1 cellular context compared by ENCODE assay signal in genomic region chr19:2216361-2217225, GRCh38.
TF ChIP-seq lines count a peak whose summit lies in the region.

No MANE protein-coding gene starts in this region.

TF ChIP-seq in GM12878, 131 proteins besides CTCF, POLR2A, EP300 and RAD21:
- TF ChIP-seq PAX5 (IDR thresholded peaks at IDR 0.05; ENCODE audit: borderline replicate concordance, low read depth, low read length), result no peak
- TF ChIP-seq MEF2B (IDR thresholded peaks at IDR 0.05; ENCODE audit: partially characterized antibody, poor library complexity, severe bottlenecking), result no peak
- TF ChIP-seq, protein P1, sequence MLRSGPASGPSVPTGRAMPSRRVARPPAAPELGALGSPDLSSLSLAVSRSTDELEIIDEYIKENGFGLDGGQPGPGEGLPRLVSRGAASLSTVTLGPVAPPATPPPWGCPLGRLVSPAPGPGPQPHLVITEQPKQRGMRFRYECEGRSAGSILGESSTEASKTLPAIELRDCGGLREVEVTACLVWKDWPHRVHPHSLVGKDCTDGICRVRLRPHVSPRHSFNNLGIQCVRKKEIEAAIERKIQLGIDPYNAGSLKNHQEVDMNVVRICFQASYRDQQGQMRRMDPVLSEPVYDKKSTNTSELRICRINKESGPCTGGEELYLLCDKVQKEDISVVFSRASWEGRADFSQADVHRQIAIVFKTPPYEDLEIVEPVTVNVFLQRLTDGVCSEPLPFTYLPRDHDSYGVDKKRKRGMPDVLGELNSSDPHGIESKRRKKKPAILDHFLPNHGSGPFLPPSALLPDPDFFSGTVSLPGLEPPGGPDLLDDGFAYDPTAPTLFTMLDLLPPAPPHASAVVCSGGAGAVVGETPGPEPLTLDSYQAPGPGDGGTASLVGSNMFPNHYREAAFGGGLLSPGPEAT (IDR thresholded peaks at IDR 0.05; ENCODE audit: low read depth), result no peak
- TF ChIP-seq SUZ12 (IDR thresholded peaks at IDR 0.05; ENCODE audit: unreplicated experiment), result no peak
- TF ChIP-seq KDM1A (IDR thresholded peaks at IDR 0.05; ENCODE audit: borderline replicate concordance), result no peak
- TF ChIP-seq KAT2A (conservative IDR thresholded peaks at IDR 0.05; ENCODE audit: control insufficient read depth, low read depth, low read length), result no peak
- TF ChIP-seq, protein P2, sequence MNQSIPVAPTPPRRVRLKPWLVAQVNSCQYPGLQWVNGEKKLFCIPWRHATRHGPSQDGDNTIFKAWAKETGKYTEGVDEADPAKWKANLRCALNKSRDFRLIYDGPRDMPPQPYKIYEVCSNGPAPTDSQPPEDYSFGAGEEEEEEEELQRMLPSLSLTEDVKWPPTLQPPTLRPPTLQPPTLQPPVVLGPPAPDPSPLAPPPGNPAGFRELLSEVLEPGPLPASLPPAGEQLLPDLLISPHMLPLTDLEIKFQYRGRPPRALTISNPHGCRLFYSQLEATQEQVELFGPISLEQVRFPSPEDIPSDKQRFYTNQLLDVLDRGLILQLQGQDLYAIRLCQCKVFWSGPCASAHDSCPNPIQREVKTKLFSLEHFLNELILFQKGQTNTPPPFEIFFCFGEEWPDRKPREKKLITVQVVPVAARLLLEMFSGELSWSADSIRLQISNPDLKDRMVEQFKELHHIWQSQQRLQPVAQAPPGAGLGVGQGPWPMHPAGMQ (IDR thresholded peaks at IDR 0.05; ENCODE audit: borderline replicate concordance), result no peak
- no peak for TF ChIP-seq SMAD1 (IDR thresholded peaks at IDR 0.05; ENCODE audit: low read depth, partially characterized antibody)
- TF ChIP-seq, protein P3, sequence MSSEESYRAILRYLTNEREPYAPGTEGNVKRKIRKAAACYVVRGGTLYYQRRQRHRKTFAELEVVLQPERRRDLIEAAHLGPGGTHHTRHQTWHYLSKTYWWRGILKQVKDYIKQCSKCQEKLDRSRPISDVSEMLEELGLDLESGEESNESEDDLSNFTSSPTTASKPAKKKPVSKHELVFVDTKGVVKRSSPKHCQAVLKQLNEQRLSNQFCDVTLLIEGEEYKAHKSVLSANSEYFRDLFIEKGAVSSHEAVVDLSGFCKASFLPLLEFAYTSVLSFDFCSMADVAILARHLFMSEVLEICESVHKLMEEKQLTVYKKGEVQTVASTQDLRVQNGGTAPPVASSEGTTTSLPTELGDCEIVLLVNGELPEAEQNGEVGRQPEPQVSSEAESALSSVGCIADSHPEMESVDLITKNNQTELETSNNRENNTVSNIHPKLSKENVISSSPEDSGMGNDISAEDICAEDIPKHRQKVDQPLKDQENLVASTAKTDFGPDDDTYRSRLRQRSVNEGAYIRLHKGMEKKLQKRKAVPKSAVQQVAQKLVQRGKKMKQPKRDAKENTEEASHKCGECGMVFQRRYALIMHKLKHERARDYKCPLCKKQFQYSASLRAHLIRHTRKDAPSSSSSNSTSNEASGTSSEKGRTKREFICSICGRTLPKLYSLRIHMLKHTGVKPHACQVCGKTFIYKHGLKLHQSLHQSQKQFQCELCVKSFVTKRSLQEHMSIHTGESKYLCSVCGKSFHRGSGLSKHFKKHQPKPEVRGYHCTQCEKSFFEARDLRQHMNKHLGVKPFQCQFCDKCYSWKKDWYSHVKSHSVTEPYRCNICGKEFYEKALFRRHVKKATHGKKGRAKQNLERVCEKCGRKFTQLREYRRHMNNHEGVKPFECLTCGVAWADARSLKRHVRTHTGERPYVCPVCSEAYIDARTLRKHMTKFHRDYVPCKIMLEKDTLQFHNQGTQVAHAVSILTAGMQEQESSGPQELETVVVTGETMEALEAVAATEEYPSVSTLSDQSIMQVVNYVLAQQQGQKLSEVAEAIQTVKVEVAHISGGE (CRISPR knock-in tag; IDR thresholded peaks at IDR 0.05), result no peak
- no peak for TF ChIP-seq CREM (IDR thresholded peaks at IDR 0.05; ENCODE audit: low read depth)
- no peak for TF ChIP-seq STAT3 (IDR thresholded peaks at IDR 0.05; ENCODE audit: low read depth, low read length)
- TF ChIP-seq CBX3 (IDR thresholded peaks at IDR 0.05; ENCODE audit: borderline replicate concordance, low read depth), result no peak
- no peak for TF ChIP-seq EGR1 (IDR thresholded peaks at IDR 0.05; ENCODE audit: borderline replicate concordance in 1 of 2, low read depth in 2 of 2, low read length in 2 of 2)
- no peak for TF ChIP-seq SMC3 (IDR thresholded peaks at IDR 0.05; ENCODE audit: borderline replicate concordance, low read length)
- TF ChIP-seq DPF2 (IDR thresholded peaks at IDR 0.05), result no peak
- no peak for TF ChIP-seq SPI1 (IDR thresholded peaks at IDR 0.05; ENCODE audit: borderline replicate concordance, insufficient read depth, low read depth, low read length)
- no peak for TF ChIP-seq RFX5 (IDR thresholded peaks at IDR 0.05; ENCODE audit: low read depth, low read length)
- TF ChIP-seq PML (IDR thresholded peaks at IDR 0.05; ENCODE audit: low read length), result no peak
- TF ChIP-seq ZBTB4 (CRISPR knock-in tag; IDR thresholded peaks at IDR 0.05), result no peak
- TF ChIP-seq NBN (IDR thresholded peaks at IDR 0.05), result no peak
TF ChIP-seq in GM12878: peak in this region for 0.
